Comparison of ENCODE assay signal across 16 cellular contexts in genomic region chr12:49767333-49767732, GRCh38. TPM values are rescaled to one million over a fixed set of nuclear protein-coding genes. Genes with fewer than 3 reads are reported as not detected.
A peak's percentile ranks its signal among the peaks of the same experiment; 100 is the strongest.
DNase-seq lines count a peak whose midpoint lies in the region; ATAC-seq, FAIRE-seq and TF ChIP-seq lines count a peak whose summit lies in the region.
"Had no signal": no experiment of that assay in that cellular context is flagged by ENCODE, and none has a peak within 500 bp of the region (broad histone marks: within the 10 kb centered on the region; RNA-seq: fewer than 3 reads in every experiment).

No MANE protein-coding gene starts in this region.

- ATAC-seq in Panc1 = peak; percentile 47
- peak; percentile 47 for ATAC-seq in stimulated activated naive CD8-positive, alpha-beta T cell treated with anti-CD3 and anti-CD28 coated beads, Interleukin-15, amount 100 ng/mL, for 72 hours
- no peak for ATAC-seq in GM21619 (IDR thresholded peaks at IDR 0.05; ENCODE audit: unreplicated experiment)
- no peak for ATAC-seq in activated T-cell treated with anti-CD3 and anti-CD28 coated beads, Interleukin-2, amount 50 U/mL, for 4 hours

- BruUV-seq in mammary epithelial cell (replicated peaks; lab: Mats Ljungman, UMichigan) = no TSS peak
- BruUV-seq in Panc1 (replicated peaks; lab: Mats Ljungman, UMichigan) = no TSS peak

- no peaks in the 10 kb centered on the region for H3K27me3 Mint-ChIP-seq in stimulated activated naive CD8-positive, alpha-beta T cell treated with anti-CD3 and anti-CD28 coated beads, Interleukin-15, amount 100 ng/mL, for 72 hours
- no peaks in the 10 kb centered on the region for H3K27me3 Mint-ChIP-seq in activated T-cell treated with anti-CD3 and anti-CD28 coated beads, Interleukin-2, amount 50 U/mL, for 4 hours (ENCODE audit: low read depth)

- no peak for TF ChIP-seq EP300 in H1 (IDR thresholded peaks at IDR 0.05; ENCODE audit: borderline replicate concordance in 1 of 2, low read depth in 2 of 2, low read length in 2 of 2)

- H2AK5ac ChIP-seq in H1 (ENCODE audit: low read depth, low read length) = no peak overlapping the region

- no peak overlapping the region for H3K56ac ChIP-seq in H1 (replicated peaks; ENCODE audit: insufficient read length, low read depth, low read length)

- H3K9me3 Mint-ChIP-seq in stimulated activated naive CD8-positive, alpha-beta T cell treated with anti-CD3 and anti-CD28 coated beads, Interleukin-15, amount 100 ng/mL, for 72 hours = no peaks in the 10 kb centered on the region
- no peaks in the 10 kb centered on the region for H3K9me3 Mint-ChIP-seq in activated T-cell treated with anti-CD3 and anti-CD28 coated beads, Interleukin-2, amount 50 U/mL, for 4 hours

- DNase-seq in mammary epithelial cell = peak; percentile 15
- DNase-seq in breast epithelium (ENCODE audit: low spot score in 2 of 2) = no peak
- DNase-seq in Panc1 (ENCODE audit: low read depth, low spot score) = no peak
- DNase-seq in H1 (ENCODE audit: low read depth in 1 of 2, low spot score in 2 of 2) = no peak
- no peak for DNase-seq in stimulated activated naive CD8-positive, alpha-beta T cell treated with anti-CD3 and anti-CD28 coated beads, Interleukin-15, amount 100 ng/mL, for 72 hours
- DNase-seq in activated T-cell treated with anti-CD3 and anti-CD28 coated beads, Interleukin-2, amount 50 U/mL, for 4 hours = no peak
- DNase-seq in NCI-H2107 treated with DMSO at 0.1 percent for 48 hours (lab: John Stamatoyannopoulos, UW; ENCODE audit: unreplicated experiment) = no peak
- DNase-seq: activated CD4-positive, CD25-positive, alpha-beta regulatory T cell treated with anti-CD3 and anti-CD28 coated beads, Interleukin-2, amount 50 U/mL, for 72 hours; AML-193; DMS79 treated with DMSO at 0.1 percent for 48 hours; NCI-H1694 treated with DMSO at 0.1 percent for 48 hours; NCI-H510A treated with DMSO at 0.1 percent for 48 hours had no signal

- peak overlapping the region; percentile 72; the same call in 1 of the 2 replicates for H2BK15ac ChIP-seq in H1 (ENCODE audit: low read length)

- H3K4ac ChIP-seq in H1 (replicated peaks; ENCODE audit: insufficient read length, low read depth, low read length) = no peak overlapping the region

- intact Hi-C loops in mammary epithelial cell (cut with micrococcal nuclease) = no loop called here
- intact Hi-C loops in breast epithelium (cut with DNase I; ENCODE audit: low total_unique reads) = no loop called here
- intact Hi-C loops in Panc1 (cut with micrococcal nuclease; ENCODE audit: unreplicated experiment) = no loop called here

- no peak overlapping the region for H3K23ac ChIP-seq in H1 (ENCODE audit: insufficient read length)

- no peak overlapping the region for H2BK12ac ChIP-seq in H1 (ENCODE audit: low read depth, low read length)

- no peak overlapping the region for H4K5ac ChIP-seq in H1 (ENCODE audit: insufficient read length, low read depth, low read length)

- H3K4me1 Mint-ChIP-seq in stimulated activated naive CD8-positive, alpha-beta T cell treated with anti-CD3 and anti-CD28 coated beads, Interleukin-15, amount 100 ng/mL, for 72 hours = peaks cover 43% of the 10 kb centered on the region
- H3K4me1 Mint-ChIP-seq in activated T-cell treated with anti-CD3 and anti-CD28 coated beads, Interleukin-2, amount 50 U/mL, for 4 hours (ENCODE audit: low read depth) = peaks cover 42% of the 10 kb centered on the region

- no peak overlapping the region for H2BK5ac ChIP-seq in H1 (ENCODE audit: low read depth, low read length)

- H3K4me2 ChIP-seq in mammary epithelial cell (ENCODE audit: insufficient read depth, low read depth, low read length) (no peak overlapping the region), H1 (ENCODE audit: insufficient read depth in 1 of 2, low read depth in 2 of 2, low read length in 2 of 2) (no peak overlapping the region)

- WGBS in mammary epithelial cell (ENCODE audit: low coverage, missing lambda C conversion rate) = 34% methylated on average over 4 of the region's 4 CpGs
- WGBS in H1 (ENCODE audit: extremely low coverage in 1 of 2, insufficient coverage in 1 of 2, insufficient read length in 1 of 2, insufficient replicate concordance in 2 of 2, low coverage in 1 of 2, low lambda C conversion rate in 2 of 2, missing lambda C conversion rate in 1 of 2), 2 experiments = 84% methylated on average over 4 of the region's 4 CpGs; no CpG with 5 or more reads in 1 of the 2 experiments

- dilution Hi-C loops in mammary epithelial cell (cut with HindIII; ENCODE audit: low sequenced_read_pairs) = loop anchor here (5.0 kb wide), 1 partner anchor 125 kb away; no protein-coding TSS in a partner anchor

- 0 out of 4 replicates have a peak, but pooled peaks of 1 of the 2 experiments have one; percentile 7 for TF ChIP-seq RAD21 in H1 (IDR thresholded peaks at IDR 0.05 in 1 of 2, conservative IDR thresholded peaks at IDR 0.05 in 1 of 2; ENCODE audit: low read depth in 2 of 2, low read length in 2 of 2)

- TF ChIP-seq CTCF in mammary epithelial cell (conservative IDR thresholded peaks at IDR 0.05 in 1 of 2, IDR thresholded peaks at IDR 0.05 in 1 of 2; ENCODE audit: extremely low read depth in 1 of 2, insufficient read depth in 1 of 2, low read depth in 1 of 2, low read length in 2 of 2) = no peak
- TF ChIP-seq CTCF in breast epithelium (IDR thresholded peaks at IDR 0.05) = no peak
- no peak for TF ChIP-seq CTCF in Panc1 (IDR thresholded peaks at IDR 0.05)
- peak in 1 of 3 experiments; percentile 0; a peak in 1 of 4 replicates for TF ChIP-seq CTCF in H1 (IDR thresholded peaks at IDR 0.05; ENCODE audit: control extremely low read depth in 1 of 3, insufficient read depth in 1 of 3, low read depth in 1 of 3, low read length in 3 of 3)

- H3K4me3 ChIP-seq in mammary epithelial cell (replicated peaks in 1 of 3; ENCODE audit: insufficient read depth in 1 of 3, low read depth in 2 of 3, low read length in 3 of 3) = no peak overlapping the region
- no peak overlapping the region for H3K4me3 ChIP-seq in breast epithelium
- no peak overlapping the region for H3K4me3 ChIP-seq in Panc1 (ENCODE audit: low read depth in 2 of 2, low read length in 2 of 2)
- H3K4me3 ChIP-seq in H1 (ENCODE audit: extremely low read depth in 1 of 4, insufficient read depth in 2 of 4, low read depth in 3 of 4, low read length in 4 of 4) = no peak overlapping the region
- H3K4me3 ChIP-seq: lung had no signal

- H2AFZ ChIP-seq in mammary epithelial cell (ENCODE audit: low read depth, low read length) = no peak overlapping the region
- H2AFZ ChIP-seq in H1 (ENCODE audit: low read length) = no peak overlapping the region

- no peak for FAIRE-seq in H1 (lab: Jason Lieb, UNC)
- FAIRE-seq: endometrium, frontal cortex had no signal

- POLR2A ChIA-PET in Panc1 (lab: Charles Lee) = interaction anchor here (0.6 kb wide), 1 partner anchor 10 kb away, joined by 8 read pairs; no protein-coding TSS in a partner anchor
- POLR2A ChIA-PET in H1 (lab: Charles Lee; ENCODE audit: partially characterized antibody) = interaction anchor here (0.7 to 4.2 kb wide), 6 partner anchors 10 to 125 kb away, joined by 3 to 20 read pairs (median 4); partner anchors contain the start of gene TMBIM6

- H3K4me3 Mint-ChIP-seq in stimulated activated naive CD8-positive, alpha-beta T cell treated with anti-CD3 and anti-CD28 coated beads, Interleukin-15, amount 100 ng/mL, for 72 hours = no peak overlapping the region
- H3K4me3 Mint-ChIP-seq in activated T-cell treated with anti-CD3 and anti-CD28 coated beads, Interleukin-2, amount 50 U/mL, for 4 hours = no peak overlapping the region

- no peak overlapping the region for H2BK20ac ChIP-seq in H1 (ENCODE audit: low read length)

- H3K79me2 ChIP-seq in mammary epithelial cell (ENCODE audit: insufficient read depth, low read length) = no peaks in the 10 kb centered on the region
- H3K79me2 ChIP-seq in H1 (ENCODE audit: control insufficient read depth in 1 of 2, insufficient read depth in 2 of 2, low read length in 2 of 2) = no peaks in the 10 kb centered on the region

- H3K27ac ChIP-seq in mammary epithelial cell (ENCODE audit: insufficient read depth, low read depth, low read length) (no peak overlapping the region), breast epithelium (no peak overlapping the region), Panc1 (ENCODE audit: low read length) (no peak overlapping the region), H1 (ENCODE audit: low read depth, low read length) (no peak overlapping the region)

- no peak overlapping the region for H3K18ac ChIP-seq in H1 (ENCODE audit: extremely low read depth, low read length)

- no peak overlapping the region for H3K14ac ChIP-seq in H1 (ENCODE audit: insufficient read length)

- H4K20me1 ChIP-seq in mammary epithelial cell (ENCODE audit: insufficient read depth, low read length) (no peaks in the 10 kb centered on the region), H1 (replicated peaks in 1 of 2; ENCODE audit: control insufficient read depth in 1 of 2, insufficient read depth in 2 of 2, low read length in 2 of 2) (peaks cover 0 to 9% of the 10 kb centered on the region in 2 experiments)

- in situ Hi-C loops in mammary epithelial cell (cut with MboI; ENCODE audit: low sequenced_read_pairs in 2 of 2) = loop anchor here in 1 of 2 donors (25.0 kb wide), 1 partner anchor 295 kb away; the partner anchor contains the start of gene ASIC1
- in situ Hi-C loops in Panc1 (cut with HindIII; ENCODE audit: low pct_unique_long_range_greater_than_20kb, low sequenced_read_pairs) = no loop called here

- H4K8ac ChIP-seq in H1 (ENCODE audit: extremely low read depth, insufficient read depth, low read length) = peak overlapping the region; percentile 48; the same call in 1 of the 2 replicates

- peak overlapping the region; percentile 22 to 38 for H3K27ac Mint-ChIP-seq in stimulated activated naive CD8-positive, alpha-beta T cell treated with anti-CD3 and anti-CD28 coated beads, Interleukin-15, amount 100 ng/mL, for 72 hours

- TF ChIP-seq POLR2A in breast epithelium (IDR thresholded peaks at IDR 0.05) (no peak), H1 (IDR thresholded peaks at IDR 0.05; ENCODE audit: control extremely low read depth in 1 of 2, low read depth in 2 of 2, low read length in 2 of 2) (no peak)

- no peak overlapping the region for H2BK120ac ChIP-seq in H1 (replicated peaks; ENCODE audit: low read depth, low read length)

- peaks cover 25% of the 10 kb centered on the region for H3K36me3 ChIP-seq in mammary epithelial cell (ENCODE audit: insufficient read depth, low read length)
- peaks cover 8% of the 10 kb centered on the region for H3K36me3 ChIP-seq in breast epithelium
- H3K36me3 ChIP-seq in Panc1 (ENCODE audit: control insufficient read depth, insufficient read depth, low read length) = peaks cover 14% of the 10 kb centered on the region
- H3K36me3 ChIP-seq in H1 (ENCODE audit: control insufficient read depth in 2 of 4, insufficient read depth in 4 of 4, low read length in 3 of 4) = peaks cover 12 to 23% (median 18%) of the 10 kb centered on the region in 4 experiments

- H3K9ac ChIP-seq in mammary epithelial cell (ENCODE audit: insufficient read depth, low read length) (no peak overlapping the region), H1 (replicated peaks in 1 of 4; ENCODE audit: extremely low read depth in 1 of 4, low read depth in 3 of 4, low read length in 3 of 4) (no peak overlapping the region)

- CTCF ChIA-PET in mammary epithelial cell (lab: Charles Lee; ENCODE audit: low non-redundant PET) (no interaction called here), Panc1 (lab: Charles Lee) (interaction anchor here (0.5 to 0.6 kb wide), 2 partner anchors 16 to 290 kb away, joined by 3 to 6 read pairs; partner anchors contain the start of gene ASIC1), H1 (lab: Charles Lee; ENCODE audit: partially characterized antibody) (interaction anchor here (0.7 to 14.5 kb wide), 11 partner anchors 10 to 162 kb away, joined by 3 to 119 read pairs (median 4); partner anchors contain the start of gene NCKAP5L)

- H3K36me3 Mint-ChIP-seq in activated T-cell treated with anti-CD3 and anti-CD28 coated beads, Interleukin-2, amount 50 U/mL, for 4 hours (ENCODE audit: insufficient read depth) = peaks cover 25% of the 10 kb centered on the region

- H3K4me1 ChIP-seq in mammary epithelial cell (ENCODE audit: insufficient read depth, low read length) = no peaks in the 10 kb centered on the region
- no peaks in the 10 kb centered on the region for H3K4me1 ChIP-seq in breast epithelium
- H3K4me1 ChIP-seq in Panc1 (ENCODE audit: control insufficient read depth, insufficient read depth, low read length) = no peaks in the 10 kb centered on the region
- peaks cover 0 to 4% (median 0%) of the 10 kb centered on the region in 4 experiments; a peak in 1 of 7 replicates for H3K4me1 ChIP-seq in H1 (replicated peaks in 1 of 4; ENCODE audit: control insufficient read depth in 3 of 4, insufficient read depth in 4 of 4, low read length in 3 of 4)

- no peak overlapping the region for H4K91ac ChIP-seq in H1 (replicated peaks; ENCODE audit: insufficient read length, low read length)

- H3K9me3 ChIP-seq in mammary epithelial cell (replicated peaks; ENCODE audit: insufficient read depth, low read length) (no peaks in the 10 kb centered on the region), breast epithelium (no peaks in the 10 kb centered on the region), Panc1 (ENCODE audit: control insufficient read depth, insufficient read depth, low read depth, low read length) (no peaks in the 10 kb centered on the region), H1 (ENCODE audit: insufficient read depth in 2 of 2, low read depth in 1 of 2, low read length in 1 of 2) (no peaks in the 10 kb centered on the region)

- H3K27me3 ChIP-seq in mammary epithelial cell (ENCODE audit: insufficient read depth, low read length) (no peaks in the 10 kb centered on the region), breast epithelium (no peaks in the 10 kb centered on the region), Panc1 (ENCODE audit: control insufficient read depth, insufficient read depth, low read length) (no peaks in the 10 kb centered on the region), H1 (replicated peaks in 1 of 4; ENCODE audit: control insufficient read depth in 3 of 4, extremely low read depth in 1 of 4, insufficient read depth in 3 of 4, low read length in 3 of 4) (no peaks in the 10 kb centered on the region)

- H3K23me2 ChIP-seq in H1 (ENCODE audit: low read depth, low read length) = no peaks in the 10 kb centered on the region

- no peaks in the 10 kb centered on the region for H3K79me1 ChIP-seq in H1 (ENCODE audit: low read depth, low read length)

RNA-seq across cellular contexts. Expression of gene TMBIM6, which starts 26.0 kb away (rescaled TPM):
- total RNA-seq in mammary epithelial cell = 100 to 1,000 TPM; 535 to 649 TPM
- 566 TPM for polyA plus RNA-seq in mammary epithelial cell
- polyA minus RNA-seq in mammary epithelial cell = 608 TPM
- total RNA-seq in breast epithelium = 100 to 1,000 TPM; 364 to 620 (median 409) TPM
- total RNA-seq in Panc1 (2021; ENCODE audit: unreplicated experiment) = 525 TPM
- polyA plus RNA-seq in Panc1 (2012; ENCODE audit: insufficient read length) = 275 TPM
- 413 and 423 TPM in 2 replicates for total RNA-seq in H1 (2021; fragmentation: NEBNext Ultra II Directional; extraction: Animal tissue kit (Norgen Biotek cat#: 25700))
- polyA plus RNA-seq in H1 (2011; rRNA removed) = 417 and 556 TPM in 2 replicates
- 336 TPM for polyA plus RNA-seq in H1 (2011; cell fraction: cytosol; rRNA removed)
- polyA plus RNA-seq in H1 (2011; cell fraction: nucleus; rRNA removed) = 245 TPM
- polyA plus RNA-seq in H1 (2012, experiment 1 of 2) = 316 to 392 TPM (median 338 TPM) in 4 replicates
- polyA plus RNA-seq in H1 (2012, experiment 2 of 2) = 298 TPM
- polyA plus RNA-seq in H1 (2013, experiment 1 of 2) = 745 TPM
- 748 TPM for polyA plus RNA-seq in H1 (2013, experiment 2 of 2)
- 292 and 323 TPM in 2 replicates for polyA minus RNA-seq in H1 (2011; rRNA and poly(A)+ RNA removed)
- 136 TPM for polyA minus RNA-seq in H1 (2011; cell fraction: cytosol; rRNA and poly(A)+ RNA removed)
- 134 TPM for polyA minus RNA-seq in H1 (2011; cell fraction: nucleus; rRNA and poly(A)+ RNA removed)
- 100 to 1,000 TPM; 383 to 509 (median 438) TPM for total RNA-seq in activated T-cell treated with anti-CD3 and anti-CD28 coated beads, Interleukin-2, amount 50 U/mL, for 4 hours

Comparison
In these comparisons a context has a peak if more than half of its experiments do, and no peak if none do; other contexts are left out.
1. ATAC-seq: peak in Panc1 (single experiment) and stimulated activated naive CD8-positive, alpha-beta T cell treated with anti-CD3 and anti-CD28 coated beads, Interleukin-15, amount 100 ng/mL, for 72 hours (single experiment); none in GM21619 (single experiment) and activated T-cell treated with anti-CD3 and anti-CD28 coated beads, Interleukin-2, amount 50 U/mL, for 4 hours (0 of 2).